Comparison of ENCODE assay signal across 21 cellular contexts in genomic region chr20:62461834-62462233, GRCh38. TPM values are rescaled to one million over a fixed set of nuclear protein-coding genes. Genes with fewer than 3 reads are reported as not detected.
"Had no signal": no experiment of that assay in that cellular context is flagged by ENCODE, and none has a peak within 500 bp of the region (broad histone marks: within the 10 kb centered on the region; RNA-seq: fewer than 3 reads in every experiment).

No MANE protein-coding gene starts in this region.

- H3K27me3 ChIP-seq: MG63 had no signal

- H3K36me3 ChIP-seq: MG63 had no signal

- H3K27ac ChIP-seq: HL-60, RWPE1 had no signal

- H3K4me2 ChIP-seq: SK-N-SH had no signal

- H3K9ac ChIP-seq: SK-N-SH had no signal

- H3K4me3 ChIP-seq: MG63 had no signal

- H3K9me3 ChIP-seq: MG63, SK-N-SH had no signal

- DNase-seq: Karpas-422, KG1, MG63, NCI-H1092, NCI-H1105 treated with DMSO at 0.1 percent for 48 hours, NCI-H1417 treated with DMSO at 0.1 percent for 48 hours, NCI-H146, NCI-H1694 treated with DMSO at 0.1 percent for 48 hours, NCI-H1930, NCI-H2081, NCI-H2107, NCI-H2227 treated with DMSO at 0.1 percent for 48 hours, NCI-H524, NCI-H526 treated with DMSO at 0.1 percent for 48 hours, NCI-H774, SHP77, SK-N-SH, SW 1271 had no signal

RNA-seq across cellular contexts. Expression of gene GATA5, which starts 14.0 kb away (rescaled TPM):
- polyA plus RNA-seq: SK-N-SH had no signal

RNA-seq across cellular contexts. Expression of gene RBBP8NL, which starts 34.5 kb away (rescaled TPM):
- total RNA-seq: NCI-H460 had no signal
- polyA plus RNA-seq: SK-N-SH had no signal
